12 cellular contexts compared by ENCODE assay signal in genomic region chr1:185208626-185209170, GRCh38.
"Had no signal": no experiment of that assay in that cellular context is flagged by ENCODE, and none has a peak within 500 bp of the region (broad histone marks: within the 10 kb centered on the region; RNA-seq: fewer than 3 reads in every experiment).

No MANE protein-coding gene starts in this region.

- H3K27me3 Mint-ChIP-seq: activated B cell treated with CpG ODN at 0.5 μM for 24 hours; activated CD4-positive, alpha-beta T cell treated with anti-CD3 and anti-CD28 coated beads, Interleukin-2, amount 10 ng/mL, durations not matched to agents 24 days and 14 days; activated naive CD4-positive, alpha-beta T cell treated with anti-CD3 and anti-CD28 coated beads, Interleukin-2, amount 10 ng/mL, durations not matched to agents 7 days and 5 days had no signal

- H3K4me3 Mint-ChIP-seq: activated B cell treated with CpG ODN at 0.5 μM for 24 hours; activated CD4-positive, alpha-beta T cell treated with anti-CD3 and anti-CD28 coated beads, Interleukin-2, amount 10 ng/mL, durations not matched to agents 24 days and 14 days; activated naive CD4-positive, alpha-beta T cell treated with anti-CD3 and anti-CD28 coated beads, Interleukin-2, amount 10 ng/mL, durations not matched to agents 7 days and 5 days; neural crest cell had no signal

- H3K4me3 ChIP-seq: left ventricle myocardium inferior, ovary, suprapubic skin had no signal

- H3K4me1 Mint-ChIP-seq: activated B cell treated with CpG ODN at 0.5 μM for 24 hours; activated CD4-positive, alpha-beta T cell treated with anti-CD3 and anti-CD28 coated beads, Interleukin-2, amount 10 ng/mL, durations not matched to agents 24 days and 14 days; activated naive CD4-positive, alpha-beta T cell treated with anti-CD3 and anti-CD28 coated beads, Interleukin-2, amount 10 ng/mL, durations not matched to agents 7 days and 5 days; neural crest cell had no signal

- H3K27ac Mint-ChIP-seq: activated B cell treated with CpG ODN at 0.5 μM for 24 hours; activated CD4-positive, alpha-beta T cell treated with anti-CD3 and anti-CD28 coated beads, Interleukin-2, amount 10 ng/mL, durations not matched to agents 24 days and 14 days; activated naive CD4-positive, alpha-beta T cell treated with anti-CD3 and anti-CD28 coated beads, Interleukin-2, amount 10 ng/mL, durations not matched to agents 7 days and 5 days had no signal

- H3K27ac ChIP-seq: brain microvascular endothelial cell, left ventricle myocardium inferior, ovary, suprapubic skin had no signal

- DNase-seq: activated B cell treated with CpG ODN at 0.5 μM for 24 hours; activated CD4-positive, alpha-beta T cell treated with anti-CD3 and anti-CD28 coated beads, Interleukin-2, amount 10 ng/mL, durations not matched to agents 24 days and 14 days; activated naive CD4-positive, alpha-beta T cell treated with anti-CD3 and anti-CD28 coated beads, Interleukin-2, amount 10 ng/mL, durations not matched to agents 7 days and 5 days; brain microvascular endothelial cell; left ventricle myocardium inferior; mesendoderm; ovary; SK-N-SH; stimulated activated CD4-positive, alpha-beta T cell treated with anti-CD3 and anti-CD28 coated beads, Interleukin-12 subunit alpha, Interleukin-12 subunit beta, amount 100 ng/mL, for 4 hours; stimulated activated naive CD8-positive, alpha-beta T cell treated with anti-CD3 and anti-CD28 coated beads, Interleukin-15, Interleukin-2, amounts not matched to agents 100 U/mL and 50 U/mL, for 24 hours had no signal

- H3K4me2 ChIP-seq: SK-N-SH had no signal

- H3K9ac ChIP-seq: SK-N-SH had no signal

- H3K4me1 ChIP-seq: left ventricle myocardium inferior, suprapubic skin had no signal

- H3K9me3 ChIP-seq: ovary, SK-N-SH, suprapubic skin had no signal

- H3K36me3 ChIP-seq: brain microvascular endothelial cell, ovary had no signal

- H3K27me3 ChIP-seq: brain microvascular endothelial cell, ovary, suprapubic skin had no signal
